8 cellular contexts compared by ENCODE assay signal in the genomic region with DNA sequence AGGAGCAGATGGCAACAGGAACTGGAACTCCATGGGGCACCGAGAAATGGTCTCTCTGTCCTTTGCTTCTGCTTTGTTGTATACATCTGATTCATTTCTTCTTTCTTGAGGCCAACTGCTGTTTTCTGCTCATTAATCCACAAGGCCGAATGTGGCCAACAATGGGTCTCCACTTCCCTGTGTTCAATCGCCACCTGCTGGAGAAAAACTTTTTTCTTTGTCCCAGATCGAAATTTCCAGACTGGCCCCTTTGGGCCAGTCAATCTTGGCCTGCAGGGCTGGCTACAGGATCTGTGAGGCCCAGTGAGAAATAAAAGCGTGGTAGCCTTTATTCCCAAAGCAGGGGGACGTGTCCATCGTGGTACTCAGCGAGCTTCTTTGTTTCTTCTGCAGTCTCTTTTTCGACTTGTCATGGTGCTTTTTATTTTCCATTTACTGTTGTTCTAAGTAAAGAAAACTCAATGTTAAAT. TPM values are rescaled to one million over a fixed set of nuclear protein-coding genes. Genes with fewer than 3 reads are reported as not detected.
A peak's percentile ranks its signal among the peaks of the same experiment; 100 is the strongest.
DNase-seq lines count a peak whose midpoint lies in the region; ATAC-seq and TF ChIP-seq lines count a peak whose summit lies in the region.

No MANE protein-coding gene starts in this region.

- peak in 4 of 5 donors; percentile 22 to 41 (median 32) for DNase-seq in CD4-positive, alpha-beta memory T cell
- DNase-seq in GM13977 (ENCODE audit: low spot score) (peak; percentile 79), brain microvascular endothelial cell (peak; percentile 61), type B pancreatic cell (ENCODE audit: extremely low spot score, unreplicated experiment) (no peak)

- no peak overlapping the region for H2AFZ ChIP-seq in OCI-LY1 (ENCODE audit: low read length)

- H3K9me2 ChIP-seq in OCI-LY1 (ENCODE audit: low read depth, low read length) = no peaks in the 10 kb centered on the region

- no peaks in the 10 kb centered on the region for H3F3A ChIP-seq in OCI-LY1 (ENCODE audit: insufficient read depth, low read length)

- peaks cover 0 to 5% (median 3%) of the 10 kb centered on the region in 4 donors for H3K4me1 Mint-ChIP-seq in CD4-positive, alpha-beta memory T cell
- H3K4me1 Mint-ChIP-seq in type B pancreatic cell (ENCODE audit: unreplicated experiment) = peaks cover 15% of the 10 kb centered on the region

- POLR2A ChIA-PET in CD4-positive, alpha-beta memory T cell (lab: Charles Lee; ENCODE audit: partially characterized antibody) = no interaction called here

- H3K4me2 ChIP-seq in OCI-LY1 (ENCODE audit: low read length) = no peak overlapping the region

- peak; percentile 57 for TF ChIP-seq CTCF in GM13977 (IDR thresholded peaks at IDR 0.05; ENCODE audit: extremely low read depth, insufficient read depth, missing control alignments)
- peak; percentile 84 for TF ChIP-seq CTCF in OCI-LY1 (IDR thresholded peaks at IDR 0.05; ENCODE audit: low read length)
- TF ChIP-seq CTCF in brain microvascular endothelial cell (IDR thresholded peaks at IDR 0.05; ENCODE audit: low read depth, low read length, missing control alignments) = peak; percentile 74
- TF ChIP-seq CTCF in liver (IDR thresholded peaks at IDR 0.05; ENCODE audit: low read depth, low read length, missing input control) = peak; percentile 39
- peak; percentile 78 for TF ChIP-seq CTCF in type B pancreatic cell (conservative IDR thresholded peaks at IDR 0.05)

- no peaks in the 10 kb centered on the region for H3K27me3 ChIP-seq in CD4-positive, alpha-beta memory T cell (ENCODE audit: insufficient read depth, low read length)
- no peaks in the 10 kb centered on the region; the same call in 1 of the 2 replicates for H3K27me3 ChIP-seq in OCI-LY1 (ENCODE audit: insufficient read depth, low read length)
- H3K27me3 ChIP-seq in brain microvascular endothelial cell (replicated peaks) = no peaks in the 10 kb centered on the region
- no peaks in the 10 kb centered on the region for H3K27me3 ChIP-seq in liver (ENCODE audit: control insufficient read depth in 4 of 4, insufficient read depth in 4 of 4, low read length in 3 of 4)

- H3K9me3 Mint-ChIP-seq in CD4-positive, alpha-beta memory T cell = no peaks in the 10 kb centered on the region
- no peaks in the 10 kb centered on the region for H3K9me3 Mint-ChIP-seq in type B pancreatic cell

- intact Hi-C loops in CD4-positive, alpha-beta memory T cell (cut with micrococcal nuclease) = loop anchor here (2.0 kb wide), 1 partner anchor 283 kb away; no protein-coding TSS in a partner anchor

- no peak overlapping the region for H3K4me3 Mint-ChIP-seq in CD4-positive, alpha-beta memory T cell
- no peak overlapping the region for H3K4me3 Mint-ChIP-seq in type B pancreatic cell

- ATAC-seq in GM19328 (IDR thresholded peaks at IDR 0.05; ENCODE audit: unreplicated experiment) = no peak
- ATAC-seq in GM21390 (IDR thresholded peaks at IDR 0.05; ENCODE audit: unreplicated experiment) = no peak

- no peaks in the 10 kb centered on the region for H3K36me3 ChIP-seq in CD4-positive, alpha-beta memory T cell (ENCODE audit: insufficient read depth, low read length)
- no peaks in the 10 kb centered on the region for H3K36me3 ChIP-seq in OCI-LY1 (ENCODE audit: insufficient read depth, low read length)
- H3K36me3 ChIP-seq in brain microvascular endothelial cell (replicated peaks) = no peaks in the 10 kb centered on the region
- no peaks in the 10 kb centered on the region for H3K36me3 ChIP-seq in liver (ENCODE audit: control insufficient read depth in 4 of 4, insufficient read depth in 3 of 4, low read depth in 1 of 4, low read length in 3 of 4)

- peak; percentile 73 to 80 for TF ChIP-seq RAD21 in liver (IDR thresholded peaks at IDR 0.05)

- no peaks in the 10 kb centered on the region for H3K27me3 Mint-ChIP-seq in CD4-positive, alpha-beta memory T cell
- peaks cover 4% of the 10 kb centered on the region for H3K27me3 Mint-ChIP-seq in type B pancreatic cell

- peak overlapping the region in 3 of 7 donors; percentile 8 to 59 (median 38) for H3K27ac Mint-ChIP-seq in CD4-positive, alpha-beta memory T cell
- H3K27ac Mint-ChIP-seq in type B pancreatic cell = no peak overlapping the region

- H4K20me1 ChIP-seq in OCI-LY1 (ENCODE audit: insufficient read depth, low read length) = no peaks in the 10 kb centered on the region

- CTCF ChIA-PET in CD4-positive, alpha-beta memory T cell (lab: Charles Lee; ENCODE audit: partially characterized antibody) = interaction anchor here (2.1 to 11.4 kb wide), 4 partner anchors 353 to 505 kb away, joined by 6 to 203 read pairs (median 24); no protein-coding TSS in a partner anchor

- H3K4me1 ChIP-seq in CD4-positive, alpha-beta memory T cell (ENCODE audit: insufficient read depth, low read length) = no peaks in the 10 kb centered on the region
- H3K4me1 ChIP-seq in OCI-LY1 (ENCODE audit: insufficient read depth, low read length, severe bottlenecking) (no peaks in the 10 kb centered on the region), liver (ENCODE audit: control insufficient read depth in 4 of 4, insufficient read depth in 4 of 4, low read length in 3 of 4) (peaks cover 0 to 4% (median 3%) of the 10 kb centered on the region in 4 donors)

- in situ Hi-C loops in GM13977 (cut with MboI; ENCODE audit: low pct_unique_long_range_greater_than_20kb, low sequenced_read_pairs, unreplicated experiment) (loop anchor here (10.0 kb wide), 2 partner anchors 359 to 509 kb away; no protein-coding TSS in a partner anchor), brain microvascular endothelial cell (cut with HindIII; ENCODE audit: low pct_ligation_motif_present, low sequenced_read_pairs) (loop anchor here (10.0 kb wide), 1 partner anchor 399 kb away; no protein-coding TSS in a partner anchor)

- no peaks in the 10 kb centered on the region for H3K9me3 ChIP-seq in CD4-positive, alpha-beta memory T cell (ENCODE audit: control insufficient read depth in 1 of 2, low read length in 2 of 2)
- H3K9me3 ChIP-seq in OCI-LY1 (ENCODE audit: low read length) = no peaks in the 10 kb centered on the region
- no peaks in the 10 kb centered on the region for H3K9me3 ChIP-seq in liver (ENCODE audit: control insufficient read depth in 4 of 4, low read length in 3 of 4)

- no peaks in the 10 kb centered on the region for H3K79me2 ChIP-seq in OCI-LY1 (ENCODE audit: insufficient read depth, low read length)

- no peak overlapping the region for H3K9ac ChIP-seq in OCI-LY1 (ENCODE audit: low read length)
- no peak overlapping the region for H3K9ac ChIP-seq in liver (ENCODE audit: low read depth in 1 of 2, low read length in 2 of 2)

- WGBS in liver = 66% methylated on average over 9 of the region's 9 CpGs

- no peak overlapping the region for H3K4me3 ChIP-seq in CD4-positive, alpha-beta memory T cell (ENCODE audit: low read length in 2 of 2)
- no peak overlapping the region for H3K4me3 ChIP-seq in OCI-LY1 (ENCODE audit: low read depth, low read length, poor library complexity, severe bottlenecking)
- H3K4me3 ChIP-seq in brain microvascular endothelial cell (ENCODE audit: low read depth, low read length) = no peak overlapping the region
- no peak overlapping the region for H3K4me3 ChIP-seq in liver (ENCODE audit: low read depth in 1 of 3, low read length in 3 of 3)

- H3K27ac ChIP-seq in CD4-positive, alpha-beta memory T cell (ENCODE audit: low read depth, low read length) = no peak overlapping the region
- no peak overlapping the region for H3K27ac ChIP-seq in OCI-LY1 (ENCODE audit: low read depth, low read length, poor library complexity, severe bottlenecking)
- H3K27ac ChIP-seq in brain microvascular endothelial cell = no peak overlapping the region
- no peak overlapping the region for H3K27ac ChIP-seq in liver (ENCODE audit: low read depth in 1 of 2, low read length in 2 of 2)

- H3K36me3 Mint-ChIP-seq in CD4-positive, alpha-beta memory T cell = peaks cover 1 to 4% of the 10 kb centered on the region in 2 donors
- no peaks in the 10 kb centered on the region for H3K36me3 Mint-ChIP-seq in type B pancreatic cell

TF ChIP-seq in liver, 16 proteins besides CTCF, POLR2A, EP300 and RAD21 (continues in another document):
- TF ChIP-seq JUND (IDR thresholded peaks at IDR 0.05) (no peak), FOXA2 (IDR thresholded peaks at IDR 0.05) (no peak), HNF4A (conservative IDR thresholded peaks at IDR 0.05) (no peak), GABPA (IDR thresholded peaks at IDR 0.05 in 1 of 2, conservative IDR thresholded peaks at IDR 0.05 in 1 of 2) (no peak), SP1 (IDR thresholded peaks at IDR 0.05) (no peak), EGR1 (IDR thresholded peaks at IDR 0.05; ENCODE audit: low read depth in 2 of 2) (no peak), ATF3 (IDR thresholded peaks at IDR 0.05) (no peak)
- TF ChIP-seq, protein P1, sequence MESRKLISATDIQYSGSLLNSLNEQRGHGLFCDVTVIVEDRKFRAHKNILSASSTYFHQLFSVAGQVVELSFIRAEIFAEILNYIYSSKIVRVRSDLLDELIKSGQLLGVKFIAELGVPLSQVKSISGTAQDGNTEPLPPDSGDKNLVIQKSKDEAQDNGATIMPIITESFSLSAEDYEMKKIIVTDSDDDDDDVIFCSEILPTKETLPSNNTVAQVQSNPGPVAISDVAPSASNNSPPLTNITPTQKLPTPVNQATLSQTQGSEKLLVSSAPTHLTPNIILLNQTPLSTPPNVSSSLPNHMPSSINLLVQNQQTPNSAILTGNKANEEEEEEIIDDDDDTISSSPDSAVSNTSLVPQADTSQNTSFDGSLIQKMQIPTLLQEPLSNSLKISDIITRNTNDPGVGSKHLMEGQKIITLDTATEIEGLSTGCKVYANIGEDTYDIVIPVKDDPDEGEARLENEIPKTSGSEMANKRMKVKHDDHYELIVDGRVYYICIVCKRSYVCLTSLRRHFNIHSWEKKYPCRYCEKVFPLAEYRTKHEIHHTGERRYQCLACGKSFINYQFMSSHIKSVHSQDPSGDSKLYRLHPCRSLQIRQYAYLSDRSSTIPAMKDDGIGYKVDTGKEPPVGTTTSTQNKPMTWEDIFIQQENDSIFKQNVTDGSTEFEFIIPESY (IDR thresholded peaks at IDR 0.05) = no peak

RNA-seq across cellular contexts. Expression of gene PARP12, which starts 58.8 kb away (rescaled TPM):
- 10 to 100 TPM; 91.8 to 96.6 TPM for total RNA-seq in CD4-positive, alpha-beta memory T cell
- polyA plus RNA-seq in CD4-positive, alpha-beta memory T cell = 10 to 100 TPM; 27.0 to 41.3 TPM
- 10 to 100 TPM; 25.9 to 32.7 TPM for total RNA-seq in liver
- 10 to 100 TPM; 13.3 to 13.8 TPM for polyA plus RNA-seq in liver
- total RNA-seq in type B pancreatic cell (ENCODE audit: low replicate concordance) = 11.9 and 20.5 TPM in 2 replicates
